ENCODE assay signal across 13 cellular contexts in genomic region chr1:165875171-165875570, GRCh38. TPM values are rescaled to one million over a fixed set of nuclear protein-coding genes. Genes with fewer than 3 reads are reported as not detected.
A peak's percentile ranks its signal among the peaks of the same experiment; 100 is the strongest.
DNase-seq lines count a peak whose midpoint lies in the region; ATAC-seq and TF ChIP-seq lines count a peak whose summit lies in the region.
"Had no signal": no experiment of that assay in that cellular context is flagged by ENCODE, and none has a peak within 500 bp of the region (broad histone marks: within the 10 kb centered on the region; RNA-seq: fewer than 3 reads in every experiment).

No MANE protein-coding gene starts in this region.

- no peak overlapping the region for H3K4me3 ChIP-seq in neutrophil (ENCODE audit: low read depth in 1 of 2, low read length in 1 of 2)
- H3K4me3 ChIP-seq in hepatocyte = no peak overlapping the region
- H3K4me3 ChIP-seq: ascending aorta, esophagus squamous epithelium had no signal

- TF ChIP-seq CTCF in neutrophil (IDR thresholded peaks at IDR 0.05) (no peak), hepatocyte (IDR thresholded peaks at IDR 0.05; ENCODE audit: poor library complexity) (no peak), nephron progenitor cell (IDR thresholded peaks at IDR 0.05) (no peak)

- peak overlapping the region; percentile 42 for H3K27ac Mint-ChIP-seq in activated T-helper 1 cell treated with anti-CD3 and anti-CD28 coated beads, Interleukin-12 subunit alpha, Interleukin-12 subunit beta, Interleukin-2, Interleukin-4 antibody, amounts not matched to agents 30 ng/mL and 10 ng/mL and 1 ng/mL, durations not matched to agents 14 hours and 24 hours and 36 hours
- no peak overlapping the region for H3K27ac Mint-ChIP-seq in nephron progenitor cell

- H3K9me3 ChIP-seq in neutrophil (no peaks in the 10 kb centered on the region), hepatocyte (ENCODE audit: low read depth) (no peaks in the 10 kb centered on the region)
- H3K9me3 ChIP-seq: ascending aorta, esophagus squamous epithelium had no signal

- H3K4me1 ChIP-seq in neutrophil (ENCODE audit: control insufficient read depth in 1 of 2, insufficient read depth in 1 of 2, low read depth in 1 of 2, low read length in 1 of 2) (peaks cover 49 to 55% of the 10 kb centered on the region in 2 experiments), hepatocyte (ENCODE audit: insufficient read depth) (no peaks in the 10 kb centered on the region)
- H3K4me1 ChIP-seq: ascending aorta had no signal

- H3K36me3 ChIP-seq in neutrophil = no peaks in the 10 kb centered on the region
- H3K36me3 ChIP-seq in hepatocyte (replicated peaks; ENCODE audit: insufficient read depth, low read depth) = no peaks in the 10 kb centered on the region
- H3K36me3 ChIP-seq: ascending aorta, esophagus squamous epithelium had no signal

- ATAC-seq in GM18870 (IDR thresholded peaks at IDR 0.05; ENCODE audit: unreplicated experiment) (peak; percentile 26), HG02870 (IDR thresholded peaks at IDR 0.05; ENCODE audit: unreplicated experiment) (peak; percentile 41)

- H3K9me3 Mint-ChIP-seq in activated T-helper 1 cell treated with anti-CD3 and anti-CD28 coated beads, Interleukin-12 subunit alpha, Interleukin-12 subunit beta, Interleukin-2, Interleukin-4 antibody, amounts not matched to agents 30 ng/mL and 10 ng/mL and 1 ng/mL, durations not matched to agents 14 hours and 24 hours and 36 hours = peaks cover 9% of the 10 kb centered on the region
- H3K9me3 Mint-ChIP-seq in nephron progenitor cell = peaks cover 98% of the 10 kb centered on the region

- no peaks in the 10 kb centered on the region for H3K27me3 ChIP-seq in neutrophil
- H3K27me3 ChIP-seq in hepatocyte = no peaks in the 10 kb centered on the region
- H3K27me3 ChIP-seq: ascending aorta, esophagus squamous epithelium had no signal

- no peak overlapping the region for H2AFZ ChIP-seq in hepatocyte

- 77% methylated on average over 3 of the region's 3 CpGs for WGBS in hepatocyte (ENCODE audit: low lambda C conversion rate, missing lambda C conversion rate)

- DNase-seq in activated T-helper 1 cell treated with anti-CD3 and anti-CD28 coated beads, Interleukin-12 subunit alpha, Interleukin-12 subunit beta, Interleukin-2, Interleukin-4 antibody, amounts not matched to agents 30 ng/mL and 10 ng/mL and 1 ng/mL, durations not matched to agents 14 hours and 24 hours and 36 hours (ENCODE audit: low spot score) = peak; percentile 24
- DNase-seq in hepatocyte (ENCODE audit: low spot score) (no peak), nephron progenitor cell (no peak), SKM-1 (lab: John Stamatoyannopoulos, UW; ENCODE audit: unreplicated experiment) (no peak), RKO (ENCODE audit: low spot score) (no peak)
- DNase-seq: activated CD4-positive, alpha-beta T cell treated with anti-CD3 and anti-CD28 coated beads for 4 hours; esophagus squamous epithelium; kidney; NCI-H1436 had no signal

- H3K36me3 Mint-ChIP-seq in activated T-helper 1 cell treated with anti-CD3 and anti-CD28 coated beads, Interleukin-12 subunit alpha, Interleukin-12 subunit beta, Interleukin-2, Interleukin-4 antibody, amounts not matched to agents 30 ng/mL and 10 ng/mL and 1 ng/mL, durations not matched to agents 14 hours and 24 hours and 36 hours (ENCODE audit: low read depth) = peaks cover 18% of the 10 kb centered on the region
- H3K36me3 Mint-ChIP-seq in nephron progenitor cell (ENCODE audit: low read depth) = peaks cover 99% of the 10 kb centered on the region

- H3K79me2 ChIP-seq in hepatocyte = peaks cover 81% of the 10 kb centered on the region

- intact Hi-C loops in activated T-helper 1 cell treated with anti-CD3 and anti-CD28 coated beads, Interleukin-12 subunit alpha, Interleukin-12 subunit beta, Interleukin-2, Interleukin-4 antibody, amounts not matched to agents 30 ng/mL and 10 ng/mL and 1 ng/mL, durations not matched to agents 14 hours and 24 hours and 36 hours (cut with micrococcal nuclease) = no loop called here

- peaks cover 83% of the 10 kb centered on the region for H3K4me1 Mint-ChIP-seq in activated T-helper 1 cell treated with anti-CD3 and anti-CD28 coated beads, Interleukin-12 subunit alpha, Interleukin-12 subunit beta, Interleukin-2, Interleukin-4 antibody, amounts not matched to agents 30 ng/mL and 10 ng/mL and 1 ng/mL, durations not matched to agents 14 hours and 24 hours and 36 hours (ENCODE audit: low read depth)
- no peaks in the 10 kb centered on the region for H3K4me1 Mint-ChIP-seq in nephron progenitor cell

- H3K27me3 Mint-ChIP-seq in activated T-helper 1 cell treated with anti-CD3 and anti-CD28 coated beads, Interleukin-12 subunit alpha, Interleukin-12 subunit beta, Interleukin-2, Interleukin-4 antibody, amounts not matched to agents 30 ng/mL and 10 ng/mL and 1 ng/mL, durations not matched to agents 14 hours and 24 hours and 36 hours (ENCODE audit: insufficient read depth) = peaks cover 5% of the 10 kb centered on the region
- H3K27me3 Mint-ChIP-seq in nephron progenitor cell (ENCODE audit: low read depth, poor library complexity) = peaks cover 8% of the 10 kb centered on the region

- peak overlapping the region; percentile 19 for H3K4me3 Mint-ChIP-seq in activated T-helper 1 cell treated with anti-CD3 and anti-CD28 coated beads, Interleukin-12 subunit alpha, Interleukin-12 subunit beta, Interleukin-2, Interleukin-4 antibody, amounts not matched to agents 30 ng/mL and 10 ng/mL and 1 ng/mL, durations not matched to agents 14 hours and 24 hours and 36 hours
- no peak overlapping the region for H3K4me3 Mint-ChIP-seq in nephron progenitor cell

- H4K20me1 ChIP-seq in hepatocyte (ENCODE audit: insufficient read depth, poor library complexity, severe bottlenecking) = no peaks in the 10 kb centered on the region

- H3K4me2 ChIP-seq in hepatocyte = no peak overlapping the region

- peak overlapping the region; percentile 3 for H3K27ac ChIP-seq in neutrophil
- no peak overlapping the region for H3K27ac ChIP-seq in hepatocyte
- H3K27ac ChIP-seq: ascending aorta had no signal

- H3K9me2 ChIP-seq in hepatocyte (replicated peaks; ENCODE audit: insufficient read depth) = no peaks in the 10 kb centered on the region

RNA-seq across cellular contexts. Expression of gene UCK2, which starts 47.8 kb away (rescaled TPM):
- total RNA-seq in activated T-helper 1 cell treated with anti-CD3 and anti-CD28 coated beads, Interleukin-12 subunit alpha, Interleukin-12 subunit beta, Interleukin-2, Interleukin-4 antibody, amounts not matched to agents 30 ng/mL and 10 ng/mL and 1 ng/mL, durations not matched to agents 14 hours and 24 hours and 36 hours = 109 and 112 TPM in 2 replicates
- total RNA-seq in hepatocyte = 15.7 and 20.9 TPM in 2 replicates
- 22.2 and 27.9 TPM in 2 replicates for polyA plus RNA-seq in hepatocyte
